In the genomic region with DNA sequence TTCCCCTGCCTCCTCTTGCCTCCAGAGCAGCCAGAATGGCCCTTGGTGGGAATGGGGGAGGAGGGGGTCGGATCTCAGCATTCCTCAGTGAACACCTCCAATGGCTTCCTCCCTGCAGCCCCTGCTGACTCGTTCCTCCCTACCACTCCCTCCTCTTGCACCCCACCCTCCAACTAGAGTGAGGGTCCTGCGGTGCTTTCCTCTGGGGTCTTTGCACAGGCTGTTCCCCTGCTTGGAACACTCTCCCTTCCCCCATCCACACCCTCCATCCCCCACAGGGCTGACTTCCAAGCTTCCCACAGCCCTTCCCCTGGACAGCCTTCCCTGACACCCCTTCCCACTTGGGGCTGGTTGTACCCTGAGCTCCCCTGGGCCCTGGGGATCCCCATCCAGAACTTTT, we compare ENCODE assay signal across 20 cellular contexts.
"Had no signal": no experiment of that assay in that cellular context is flagged by ENCODE, and none has a peak within 500 bp of the region (broad histone marks: within the 10 kb centered on the region; RNA-seq: fewer than 3 reads in every experiment).

No MANE protein-coding gene starts in this region.

- H3K4me1 Mint-ChIP-seq: mesothelial cell of epicardium, nephron, neural progenitor cell had no signal

- ATAC-seq: effector memory CD8-positive, alpha-beta T cell; left lobe of liver; naive thymus-derived CD4-positive, alpha-beta T cell; right lobe of liver; stimulated activated naive CD8-positive, alpha-beta T cell treated with anti-CD3 and anti-CD28 coated beads, Interleukin-15, amount 100 ng/mL, for 72 hours had no signal

- H3K9me3 Mint-ChIP-seq: effector memory CD8-positive, alpha-beta T cell; nephron; neural progenitor cell had no signal

- H3K36me3 Mint-ChIP-seq: mesothelial cell of epicardium, neural progenitor cell had no signal

- H3K4me3 Mint-ChIP-seq: effector memory CD8-positive, alpha-beta T cell; mesothelial cell of epicardium; naive thymus-derived CD4-positive, alpha-beta T cell; nephron; neural progenitor cell; stimulated activated naive CD8-positive, alpha-beta T cell treated with anti-CD3 and anti-CD28 coated beads, Interleukin-15, amount 100 ng/mL, for 72 hours had no signal

- DNase-seq: effector memory CD8-positive, alpha-beta T cell; erythroblast; hypothalamus; kidney; mesenchymal stem cell; naive thymus-derived CD4-positive, alpha-beta T cell; nucleus accumbens; ovary; posterior cingulate gyrus; right lobe of liver; small intestine; stimulated activated CD4-positive, alpha-beta T cell treated with anti-CD3 and anti-CD28 coated beads, Interleukin-15, amount 100 ng/mL, for 24 hours; stimulated activated CD4-positive, alpha-beta T cell treated with anti-CD3 and anti-CD28 coated beads, Interleukin-2, amount 100 ng/mL, for 48 hours; stimulated activated naive CD4-positive, alpha-beta T cell; stimulated activated naive CD8-positive, alpha-beta T cell treated with anti-CD3 and anti-CD28 coated beads, Interleukin-15, amount 100 ng/mL, for 72 hours; transverse colon had no signal

- H3K27ac Mint-ChIP-seq: mesothelial cell of epicardium; naive thymus-derived CD4-positive, alpha-beta T cell; nephron; neural progenitor cell; stimulated activated naive CD8-positive, alpha-beta T cell treated with anti-CD3 and anti-CD28 coated beads, Interleukin-15, amount 100 ng/mL, for 72 hours had no signal
